1 cellular context compared by ENCODE assay signal in the genomic region with DNA sequence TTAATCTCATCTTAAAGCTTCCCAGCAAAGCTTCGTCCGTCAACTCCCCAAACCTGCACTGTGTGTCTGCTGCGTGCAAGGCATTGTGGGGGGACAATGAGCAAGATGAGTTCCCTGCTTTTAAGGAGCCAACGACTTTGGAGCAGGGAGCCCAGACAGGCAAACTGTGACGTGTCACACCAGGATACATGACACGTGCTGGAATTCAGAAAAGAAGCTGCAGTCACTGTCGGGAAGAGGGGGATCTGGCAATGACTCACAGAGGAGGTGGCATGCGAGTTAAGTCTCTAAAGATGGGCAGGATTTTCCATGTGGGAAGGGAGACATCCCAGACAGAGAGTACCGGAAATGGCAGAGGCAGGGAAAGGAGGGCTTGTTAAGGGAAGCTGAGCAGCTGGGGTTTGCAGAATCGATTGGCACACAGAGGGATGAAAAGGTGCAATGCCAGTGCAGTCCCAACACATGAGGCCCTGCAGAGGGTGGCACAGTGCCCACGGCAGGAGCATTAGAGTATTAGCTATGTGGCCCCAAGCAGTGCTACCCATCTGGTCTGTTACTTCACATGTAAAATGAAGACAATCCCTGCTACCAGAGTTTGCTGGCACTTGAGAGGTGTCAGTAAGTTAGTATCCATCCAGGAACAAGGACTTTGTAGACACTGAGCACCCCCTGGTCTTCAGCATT.
TF ChIP-seq lines count a peak whose summit lies in the region.

No MANE protein-coding gene starts in this region.

TF ChIP-seq in SK-N-SH, 30 proteins besides CTCF, POLR2A, EP300 and RAD21 (continued from another document):
- TF ChIP-seq, protein P1, sequence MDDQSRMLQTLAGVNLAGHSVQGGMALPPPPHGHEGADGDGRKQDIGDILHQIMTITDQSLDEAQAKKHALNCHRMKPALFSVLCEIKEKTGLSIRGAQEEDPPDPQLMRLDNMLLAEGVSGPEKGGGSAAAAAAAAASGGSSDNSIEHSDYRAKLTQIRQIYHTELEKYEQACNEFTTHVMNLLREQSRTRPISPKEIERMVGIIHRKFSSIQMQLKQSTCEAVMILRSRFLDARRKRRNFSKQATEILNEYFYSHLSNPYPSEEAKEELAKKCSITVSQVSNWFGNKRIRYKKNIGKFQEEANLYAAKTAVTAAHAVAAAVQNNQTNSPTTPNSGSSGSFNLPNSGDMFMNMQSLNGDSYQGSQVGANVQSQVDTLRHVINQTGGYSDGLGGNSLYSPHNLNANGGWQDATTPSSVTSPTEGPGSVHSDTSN (IDR thresholded peaks at IDR 0.05) = 0 out of 2 replicates have a peak, but pooled peaks have one; percentile 29
- TF ChIP-seq ELF1 (IDR thresholded peaks at IDR 0.05) (0 out of 2 replicates have a peak, but pooled peaks have one; percentile 10), POLR2AphosphoS5 (IDR thresholded peaks at IDR 0.05; ENCODE audit: low read depth, low read length) (no peak), FOSL2 (IDR thresholded peaks at IDR 0.05; ENCODE audit: borderline replicate concordance, low read depth) (peak; percentile 65)
- TF ChIP-seq, protein P2, sequence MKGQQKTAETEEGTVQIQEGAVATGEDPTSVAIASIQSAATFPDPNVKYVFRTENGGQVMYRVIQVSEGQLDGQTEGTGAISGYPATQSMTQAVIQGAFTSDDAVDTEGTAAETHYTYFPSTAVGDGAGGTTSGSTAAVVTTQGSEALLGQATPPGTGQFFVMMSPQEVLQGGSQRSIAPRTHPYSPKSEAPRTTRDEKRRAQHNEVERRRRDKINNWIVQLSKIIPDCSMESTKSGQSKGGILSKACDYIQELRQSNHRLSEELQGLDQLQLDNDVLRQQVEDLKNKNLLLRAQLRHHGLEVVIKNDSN (IDR thresholded peaks at IDR 0.05; ENCODE audit: borderline replicate concordance, low read depth) = peak; percentile 22; the same call in 1 of the 2 replicates
TF ChIP-seq in SK-N-SH: peak in this region for 8.
